ENCODE assay signal across 6 cellular contexts in genomic region chr1:46248122-46248920, GRCh38. TPM values are rescaled to one million over a fixed set of nuclear protein-coding genes. Genes with fewer than 3 reads are reported as not detected.
DNase-seq lines count a peak whose midpoint lies in the region; ATAC-seq and TF ChIP-seq lines count a peak whose summit lies in the region.

No MANE protein-coding gene starts in this region.

- peak overlapping the region; percentile 97 for H3K27ac Mint-ChIP-seq in activated naive CD8-positive, alpha-beta T cell treated with anti-CD3 and anti-CD28 coated beads for 36 hours

- no peaks in the 10 kb centered on the region for H3K27me3 Mint-ChIP-seq in activated naive CD8-positive, alpha-beta T cell treated with anti-CD3 and anti-CD28 coated beads for 36 hours

- intact Hi-C loops in posterior vena cava (cut with DNase I) = no loop called here

- no peaks in the 10 kb centered on the region for H3K9me3 ChIP-seq in muscle layer of duodenum (ENCODE audit: control insufficient read depth in 1 of 2, low read length in 2 of 2)

- ATAC-seq in esophagus mucosa = no peak

- DNase-seq in GM12865 (ENCODE audit: low read depth) (peak; percentile 70), NCI-H146 treated with DMSO at 0.1 percent for 48 hours (lab: John Stamatoyannopoulos, UW; ENCODE audit: unreplicated experiment) (peak; percentile 0), posterior vena cava (ENCODE audit: low spot score) (no peak)
- DNase-seq in activated naive CD8-positive, alpha-beta T cell treated with anti-CD3 and anti-CD28 coated beads for 36 hours = peak; percentile 50

- H3K4me3 ChIP-seq in GM12865 (ENCODE audit: low read depth, low read length) (peak overlapping the region; percentile 88), muscle layer of duodenum (ENCODE audit: low read depth in 1 of 2, low read length in 2 of 2) (peak overlapping the region; percentile 61 to 80)

- no peaks in the 10 kb centered on the region for H3K36me3 ChIP-seq in muscle layer of duodenum (ENCODE audit: control insufficient read depth in 1 of 2, insufficient read depth in 2 of 2, low read length in 2 of 2)

- H3K27me3 ChIP-seq in muscle layer of duodenum (ENCODE audit: low read depth, low read length) = no peaks in the 10 kb centered on the region

- peak overlapping the region; percentile 97 for H3K4me3 Mint-ChIP-seq in activated naive CD8-positive, alpha-beta T cell treated with anti-CD3 and anti-CD28 coated beads for 36 hours

- H3K36me3 Mint-ChIP-seq in activated naive CD8-positive, alpha-beta T cell treated with anti-CD3 and anti-CD28 coated beads for 36 hours = peaks cover 45% of the 10 kb centered on the region

- peaks cover 32% of the 10 kb centered on the region for H3K4me1 Mint-ChIP-seq in activated naive CD8-positive, alpha-beta T cell treated with anti-CD3 and anti-CD28 coated beads for 36 hours

- peaks cover 4 to 8% of the 10 kb centered on the region in 2 donors for H3K4me1 ChIP-seq in muscle layer of duodenum (ENCODE audit: control insufficient read depth in 1 of 2, insufficient read depth in 2 of 2, low read length in 2 of 2)

- TF ChIP-seq CTCF in GM12865 (IDR thresholded peaks at IDR 0.05; ENCODE audit: insufficient read depth, low read depth, low read length, missing control alignments) = no peak

- H3K27ac ChIP-seq in muscle layer of duodenum (ENCODE audit: low read length) = no peak overlapping the region

- H3K9me3 Mint-ChIP-seq in activated naive CD8-positive, alpha-beta T cell treated with anti-CD3 and anti-CD28 coated beads for 36 hours = no peaks in the 10 kb centered on the region

RNA-seq across cellular contexts. Expression of gene RAD54L, which starts 0.8 kb away (rescaled TPM):
- 10 to 100 TPM; 61.8 to 66.3 TPM for total RNA-seq in activated naive CD8-positive, alpha-beta T cell treated with anti-CD3 and anti-CD28 coated beads for 36 hours
- 5.2 TPM for total RNA-seq in esophagus mucosa
- total RNA-seq in posterior vena cava = under 1 TPM; 0.60 to 0.67 TPM

RNA-seq across cellular contexts. Expression of gene LURAP1, which starts 45.2 kb away (rescaled TPM):
- not detected for total RNA-seq in activated naive CD8-positive, alpha-beta T cell treated with anti-CD3 and anti-CD28 coated beads for 36 hours
- 1.7 TPM for total RNA-seq in esophagus mucosa
- 1 to 10 TPM; 6.7 to 8.3 TPM for total RNA-seq in posterior vena cava

RNA-seq across cellular contexts. Expression of gene POMGNT1, which starts 50.1 kb away (rescaled TPM):
- 10 to 100 TPM; 34.3 to 38.8 TPM for total RNA-seq in activated naive CD8-positive, alpha-beta T cell treated with anti-CD3 and anti-CD28 coated beads for 36 hours
- total RNA-seq in esophagus mucosa = 28.3 TPM
- total RNA-seq in posterior vena cava = 10 to 100 TPM; 37.8 to 49.7 TPM

RNA-seq across cellular contexts. Expression of gene LRRC41, which starts 55.1 kb away (rescaled TPM):
- total RNA-seq in activated naive CD8-positive, alpha-beta T cell treated with anti-CD3 and anti-CD28 coated beads for 36 hours = 10 to 100 TPM; 33.6 to 35.6 TPM
- 42.0 TPM for total RNA-seq in esophagus mucosa
- 10 to 100 TPM; 40.7 to 45.3 TPM for total RNA-seq in posterior vena cava

RNA-seq across cellular contexts. Expression of gene UQCRH, which starts 55.2 kb away (rescaled TPM):
- 100 to 1,000 TPM; 455 to 457 TPM for total RNA-seq in activated naive CD8-positive, alpha-beta T cell treated with anti-CD3 and anti-CD28 coated beads for 36 hours
- 291 TPM for total RNA-seq in esophagus mucosa
- total RNA-seq in posterior vena cava = 100 to 1,000 TPM; 127 to 149 TPM

Comparison
In these comparisons a context has a peak if more than half of its experiments do, and no peak if none do; other contexts are left out.
1. RNA of gene RAD54L, which starts 0.8 kb away (total RNA-seq): 61.8 to 66.3 TPM in activated naive CD8-positive, alpha-beta T cell treated with anti-CD3 and anti-CD28 coated beads for 36 hours; 5.2 TPM in esophagus mucosa (single experiment) and 0.60 to 0.67 TPM in posterior vena cava; every median in the first group is over 10 times any median in the second.